In genomic region chr1:247209306-247209900, GRCh38 we compare ENCODE assay signal across 9 cellular contexts. TPM values are rescaled to one million over a fixed set of nuclear protein-coding genes. Genes with fewer than 3 reads are reported as not detected.
DNase-seq lines count a peak whose midpoint lies in the region; ATAC-seq and TF ChIP-seq lines count a peak whose summit lies in the region.
"Had no signal": no experiment of that assay in that cellular context is flagged by ENCODE, and none has a peak within 500 bp of the region (broad histone marks: within the 10 kb centered on the region; RNA-seq: fewer than 3 reads in every experiment).

No MANE protein-coding gene starts in this region.

- no peak overlapping the region for H4K91ac ChIP-seq in H9 (ENCODE audit: insufficient read length, low read depth, low read length)

- H3K4me3 ChIP-seq in foreskin fibroblast (ENCODE audit: low read depth in 1 of 2, low read length in 2 of 2) (peak overlapping the region; percentile 77 to 91), skin epidermis (peak overlapping the region; percentile 66 to 97 (median 87))

- H2BK12ac ChIP-seq in H9 (ENCODE audit: insufficient read length, low read depth, low read length), result no peak overlapping the region

- CTCF ChIA-PET in T-cell (lab: Charles Lee), result no interaction called here

- H4K5ac ChIP-seq in H9 (ENCODE audit: insufficient read length, low read depth, low read length), result no peak overlapping the region

- no peak for ATAC-seq in T-cell (replicated peaks in 1 of 4)
- no peak for ATAC-seq in GM18511 (IDR thresholded peaks at IDR 0.05; ENCODE audit: unreplicated experiment)

- H2BK20ac ChIP-seq in H9 (ENCODE audit: low read depth, low read length, poor library complexity, severe bottlenecking), result no peak overlapping the region

- H3K9me3 ChIP-seq in H9 (ENCODE audit: control insufficient read depth, low read depth, low read length), result no peaks in the 10 kb centered on the region

- H3K27ac ChIP-seq in H9 (ENCODE audit: insufficient read length, low read depth, low read length) (no peak overlapping the region), skin epidermis (peak overlapping the region in 6 of 21 experiments; percentile 91 to 97 (median 94))

- H3K79me1 ChIP-seq in H9 (ENCODE audit: insufficient read depth, low read depth, low read length, poor library complexity, severe bottlenecking), result peaks cover 10% of the 10 kb centered on the region

- H3K4me1 Mint-ChIP-seq in H9 (peaks cover 18 to 25% of the 10 kb centered on the region in 2 experiments), T-cell (peaks cover 54 to 79% (median 79%) of the 10 kb centered on the region in 3 donors)

- H3K27me3 ChIP-seq in H9 (ENCODE audit: insufficient read depth, low read length), result no peaks in the 10 kb centered on the region

- no peak overlapping the region for H2AFZ ChIP-seq in H9 (ENCODE audit: low read length)

- no peak overlapping the region; a peak in 1 of 7 replicates for H3K27ac Mint-ChIP-seq in H9
- peak overlapping the region; percentile 77 to 87 for H3K27ac Mint-ChIP-seq in T-cell

- POLR2A ChIA-PET in T-cell (lab: Charles Lee), result interaction anchor here (0.6 to 1.3 kb wide), 4 partner anchors 10 to 388 kb away, joined by 3 to 7 read pairs (median 3); no protein-coding TSS in a partner anchor

- no peak overlapping the region for H3K14ac ChIP-seq in H9 (ENCODE audit: insufficient read depth, low read length)

- H3K27me3 Mint-ChIP-seq in H9 (ENCODE audit: low read depth) (no peaks in the 10 kb centered on the region; the same call in 1 of the 2 replicates), T-cell (no peaks in the 10 kb centered on the region)

- peaks cover 7% of the 10 kb centered on the region for H3K4me1 ChIP-seq in H9 (ENCODE audit: insufficient read depth, low read length)

- peak overlapping the region; percentile 70 for H3K9ac ChIP-seq in H9 (ENCODE audit: extremely low read depth, insufficient read length, low read length)

- H3K23ac ChIP-seq in H9 (ENCODE audit: insufficient read length, low read depth, low read length), result no peak overlapping the region

- no peak overlapping the region for H2BK5ac ChIP-seq in H9 (ENCODE audit: insufficient read length, low read length)

- H3K9me3 Mint-ChIP-seq in H9 (no peaks in the 10 kb centered on the region), T-cell (peaks cover 0 to 5% (median 0%) of the 10 kb centered on the region in 3 donors)

- WGBS in H9 (ENCODE audit: extremely low coverage, insufficient read length, low lambda C conversion rate), result no CpG with 5 or more reads among the region's 3 CpGs

- no peak overlapping the region for H3K18ac ChIP-seq in H9 (ENCODE audit: insufficient read length, low read depth, low read length)

- no peak overlapping the region for H4K8ac ChIP-seq in H9 (replicated peaks; ENCODE audit: insufficient read length, low read depth, low read length)

- no peak overlapping the region for H3T11ph ChIP-seq in H9 (ENCODE audit: low read length)

- H2BK120ac ChIP-seq in H9 (ENCODE audit: low read depth, low read length, poor library complexity, severe bottlenecking), result no peak overlapping the region

- no peak overlapping the region for H3K4ac ChIP-seq in H9 (ENCODE audit: low read depth, low read length)

- H4K20me1 ChIP-seq in H9 (ENCODE audit: control insufficient read depth, insufficient read depth, insufficient read length), result no peaks in the 10 kb centered on the region

- DNase-seq in H9, result peak; percentile 40
- no peak for DNase-seq in T-cell
- DNase-seq in foreskin fibroblast, result peak in 1 of 2 donors; percentile 39
- DNase-seq in NCI-H524 treated with DMSO at 0.1 percent for 48 hours (lab: John Stamatoyannopoulos, UW), result no peak
- no peak for DNase-seq in NCI-H748 (lab: John Stamatoyannopoulos, UW; ENCODE audit: unreplicated experiment)

- H2AK5ac ChIP-seq in H9 (ENCODE audit: insufficient read length, low read length), result no peak overlapping the region

- peaks cover 8% of the 10 kb centered on the region for H3K23me2 ChIP-seq in H9 (ENCODE audit: insufficient read length, low read depth, low read length, poor library complexity, severe bottlenecking)

- H3K79me2 ChIP-seq in H9 (ENCODE audit: insufficient read depth, low read length), result peaks cover 12% of the 10 kb centered on the region

- no peak overlapping the region for H2BK15ac ChIP-seq in H9 (ENCODE audit: low read depth, low read length)

- peak overlapping the region; percentile 88 for H3K4me2 ChIP-seq in H9 (ENCODE audit: insufficient read depth, insufficient read length, low read length)

- no peak for TF ChIP-seq CTCF in H9 (conservative IDR thresholded peaks at IDR 0.05)
- no peak for TF ChIP-seq CTCF in foreskin fibroblast (IDR thresholded peaks at IDR 0.05; ENCODE audit: low read depth, low read length)

- no peak overlapping the region for H3K56ac ChIP-seq in H9 (ENCODE audit: insufficient read length, low read depth, low read length)

- H3K4me3 Mint-ChIP-seq in H9 (peak overlapping the region; percentile 89 to 92), T-cell (peak overlapping the region; percentile 94)

- H3K36me3 Mint-ChIP-seq in H9 (ENCODE audit: insufficient read depth in 1 of 3, low read depth in 3 of 3) (peaks cover 9 to 13% (median 10%) of the 10 kb centered on the region in 3 experiments), T-cell (peaks cover 23% of the 10 kb centered on the region)

RNA-seq across cellular contexts. Expression of gene ZNF124, which starts 37.6 kb away (rescaled TPM):
- total RNA-seq in H9 (2021) (50.6 and 50.9 TPM in 2 replicates), T-cell (10 to 100 TPM; 17.0 to 22.1 (median 18.3) TPM)

RNA-seq across cellular contexts. Expression of gene VN1R5, which starts 46.5 kb away (rescaled TPM):
- total RNA-seq in H9 (2021) (not detected in 2 replicates), T-cell (not detected)
- total RNA-seq: left colon, LHCN-M2 had no signal

Comparison
In these comparisons a context has a peak if more than half of its experiments do, and no peak if none do; other contexts are left out.
1. H3K27ac Mint-ChIP-seq: peak in T-cell (2 of 2); none in H9 (0 of 3).